16 cellular contexts compared by ENCODE assay signal in genomic region chr9:6459718-6460117, GRCh38. TPM values are rescaled to one million over a fixed set of nuclear protein-coding genes. Genes with fewer than 3 reads are reported as not detected.
DNase-seq lines count a peak whose midpoint lies in the region; ATAC-seq and TF ChIP-seq lines count a peak whose summit lies in the region.
"Had no signal": no experiment of that assay in that cellular context is flagged by ENCODE, and none has a peak within 500 bp of the region (broad histone marks: within the 10 kb centered on the region; RNA-seq: fewer than 3 reads in every experiment).

No MANE protein-coding gene starts in this region.

- no peak overlapping the region for H3K4me3 Mint-ChIP-seq in natural killer cell
- H3K4me3 Mint-ChIP-seq in natural killer cell treated with Interleukin-12 subunit alpha and Interleukin-12 subunit beta and Interleukin-15 and Interleukin-18, amount 100 ng/mL, for 72 hours: no peak overlapping the region
- H3K4me3 Mint-ChIP-seq: B cell; CD4-positive, alpha-beta T cell had no signal

- DNase-seq in natural killer cell (no peak), caudate nucleus (lab: John Stamatoyannopoulos, UW) (no peak), A172 (ENCODE audit: low spot score) (no peak)
- DNase-seq in natural killer cell treated with Interleukin-12 subunit alpha and Interleukin-12 subunit beta and Interleukin-15 and Interleukin-18, amount 100 ng/mL, for 72 hours (ENCODE audit: low spot score): no peak
- DNase-seq: C1 segment of cervical spinal cord; Calu3; CD4-positive, alpha-beta T cell; DMS 273 treated with DMSO at 0.1 percent for 48 hours; IMR-90; Kasumi-1; KBM-7 had no signal

- no peak overlapping the region for H3K27ac ChIP-seq in caudate nucleus (ENCODE audit: low read depth, low read length)

- H3K27me3 Mint-ChIP-seq in natural killer cell (ENCODE audit: low read depth in 2 of 2): no peaks in the 10 kb centered on the region
- H3K27me3 Mint-ChIP-seq in natural killer cell treated with Interleukin-12 subunit alpha and Interleukin-12 subunit beta and Interleukin-15 and Interleukin-18, amount 100 ng/mL, for 72 hours: no peaks in the 10 kb centered on the region
- H3K27me3 Mint-ChIP-seq: B cell; CD4-positive, alpha-beta T cell had no signal

- TF ChIP-seq CTCF in natural killer cell (IDR thresholded peaks at IDR 0.05): no peak

- H3K4me1 Mint-ChIP-seq in natural killer cell: peaks cover 41 to 43% of the 10 kb centered on the region in 2 donors
- H3K4me1 Mint-ChIP-seq in natural killer cell treated with Interleukin-12 subunit alpha and Interleukin-12 subunit beta and Interleukin-15 and Interleukin-18, amount 100 ng/mL, for 72 hours (ENCODE audit: low read depth in 2 of 2): peaks cover 30% of the 10 kb centered on the region in 2 donors

- peak overlapping the region in 1 of 2 donors; percentile 11 for H3K27ac Mint-ChIP-seq in natural killer cell
- H3K27ac Mint-ChIP-seq in natural killer cell treated with Interleukin-12 subunit alpha and Interleukin-12 subunit beta and Interleukin-15 and Interleukin-18, amount 100 ng/mL, for 72 hours: no peak overlapping the region
- H3K27ac Mint-ChIP-seq: B cell; CD4-positive, alpha-beta T cell had no signal

- ATAC-seq in natural killer cell (peak in 2 of 3 donors; percentile 34 to 43), GM18909 (IDR thresholded peaks at IDR 0.05; ENCODE audit: poor library complexity, unreplicated experiment) (peak; percentile 47), HG02678 (IDR thresholded peaks at IDR 0.05; ENCODE audit: unreplicated experiment) (peak; percentile 82), GM18858 (IDR thresholded peaks at IDR 0.05; ENCODE audit: unreplicated experiment) (no peak), HG02798 (IDR thresholded peaks at IDR 0.05; ENCODE audit: poor library complexity, unreplicated experiment) (no peak)
- no peak for ATAC-seq in natural killer cell treated with Interleukin-12 subunit alpha and Interleukin-12 subunit beta and Interleukin-15 and Interleukin-18, amount 100 ng/mL, for 72 hours

- intact Hi-C loops in natural killer cell (cut with micrococcal nuclease): no loop called here

- no peaks in the 10 kb centered on the region for H3K36me3 Mint-ChIP-seq in natural killer cell
- H3K36me3 Mint-ChIP-seq in natural killer cell treated with Interleukin-12 subunit alpha and Interleukin-12 subunit beta and Interleukin-15 and Interleukin-18, amount 100 ng/mL, for 72 hours: peaks cover 15% of the 10 kb centered on the region

- peaks cover 2 to 4% of the 10 kb centered on the region in 2 donors for H3K9me3 Mint-ChIP-seq in natural killer cell
- H3K9me3 Mint-ChIP-seq in natural killer cell treated with Interleukin-12 subunit alpha and Interleukin-12 subunit beta and Interleukin-15 and Interleukin-18, amount 100 ng/mL, for 72 hours: peaks cover 4% of the 10 kb centered on the region

RNA-seq across cellular contexts. Expression of gene UHRF2, which starts 46.7 kb away (rescaled TPM):
- 100 to 1,000 TPM; 118 to 130 (median 120) TPM for total RNA-seq in natural killer cell
- 100 to 1,000 TPM in 1 of 2 donors, 10 to 100 TPM in 1; 50.2 to 104 TPM for total RNA-seq in natural killer cell treated with Interleukin-12 subunit alpha and Interleukin-12 subunit beta and Interleukin-15 and Interleukin-18, amount 100 ng/mL, for 72 hours
- total RNA-seq in A172 (2014; rRNA removed; shearing (Covaris generic)): 29.4 and 30.3 TPM in 2 replicates

Comparison
In these comparisons a context has a peak if more than half of its experiments do, and no peak if none do; other contexts are left out.
1. ATAC-seq: peak in natural killer cell (2 of 3), GM18909 (single experiment) and HG02678 (single experiment); none in natural killer cell treated with Interleukin-12 subunit alpha and Interleukin-12 subunit beta and Interleukin-15 and Interleukin-18, amount 100 ng/mL, for 72 hours (0 of 2), GM18858 (single experiment) and HG02798 (single experiment).